8 cellular contexts compared by ENCODE assay signal in genomic region chr4:18593297-18594002, GRCh38.
A peak's percentile ranks its signal among the peaks of the same experiment; 100 is the strongest.
DNase-seq lines count a peak whose midpoint lies in the region; ATAC-seq and TF ChIP-seq lines count a peak whose summit lies in the region.

No MANE protein-coding gene starts in this region.

- H3K4me2 ChIP-seq in PC-3 (ENCODE audit: low read length), result peak overlapping the region; percentile 66

- H3K9me3 ChIP-seq in PC-3 (ENCODE audit: low read length) (no peaks in the 10 kb centered on the region), neutrophil (no peaks in the 10 kb centered on the region), upper lobe of left lung (no peaks in the 10 kb centered on the region)

- no peaks in the 10 kb centered on the region for H3K36me3 ChIP-seq in PC-3 (ENCODE audit: low read depth, low read length)
- no peaks in the 10 kb centered on the region for H3K36me3 ChIP-seq in neutrophil
- no peaks in the 10 kb centered on the region for H3K36me3 ChIP-seq in upper lobe of left lung

- POLR2A ChIA-PET in PC-3 (lab: Charles Lee; ENCODE audit: unreplicated experiment), result no interaction called here

- intact Hi-C loops in PC-3 (cut with micrococcal nuclease), result loop anchor here (1.0 to 10.0 kb wide), 3 partner anchors 659 to 1049 kb away; no protein-coding TSS in a partner anchor

- peak overlapping the region; percentile 59; the same call in 1 of the 2 replicates for H2AFZ ChIP-seq in PC-3 (ENCODE audit: low read length)

- H3K4me3 ChIP-seq in Jurkat, Clone E6-1 (ENCODE audit: low read length), result no peak overlapping the region
- H3K4me3 ChIP-seq in PC-3 (ENCODE audit: low read length), result no peak overlapping the region
- H3K4me3 ChIP-seq in neutrophil (ENCODE audit: low read depth in 1 of 2, low read length in 1 of 2), result no peak overlapping the region
- H3K4me3 ChIP-seq in upper lobe of left lung, result no peak overlapping the region

- TF ChIP-seq EP300 in upper lobe of left lung (IDR thresholded peaks at IDR 0.05), result no peak

- CTCF ChIA-PET in PC-3 (lab: Charles Lee), result interaction anchor here (0.6 kb wide), 1 partner anchor 98 kb away, joined by 3 read pairs; no protein-coding TSS in a partner anchor

- H3F3A ChIP-seq in PC-3 (ENCODE audit: low read length, unreplicated experiment), result no peaks in the 10 kb centered on the region

- WGBS in upper lobe of left lung, 2 donors, result 10 to 11% methylated on average over 11 to 12 of the region's 12 CpGs

- no TSS peak for BruUV-seq in PC-3 (replicated peaks; lab: Mats Ljungman, UMichigan)

- TF ChIP-seq CTCF in PC-3 (conservative IDR thresholded peaks at IDR 0.05; ENCODE audit: low read depth, low read length), result peak; percentile 80
- TF ChIP-seq CTCF in neutrophil (IDR thresholded peaks at IDR 0.05), result peak; percentile 13
- peak; percentile 34 to 76 (median 68) for TF ChIP-seq CTCF in upper lobe of left lung (IDR thresholded peaks at IDR 0.05)

- DNase-seq in EL (peak; percentile 62), PC-3 (peak; percentile 76), activated T-helper 1 cell treated with Interleukin-2 at 50 U/mL for 16 hours (ENCODE audit: low read depth) (peak; percentile 1), fibroblast of peridontal ligament (ENCODE audit: extremely low read depth) (peak; percentile 85), upper lobe of left lung (peak in 1 of 2 donors; percentile 24)
- peak; percentile 56 for DNase-seq in Jurkat, Clone E6-1 (ENCODE audit: low read depth, low spot score)

- no peaks in the 10 kb centered on the region for H4K20me1 ChIP-seq in PC-3 (ENCODE audit: low read length)

- no peak overlapping the region for H3K9ac ChIP-seq in PC-3 (ENCODE audit: low read length)

- H3K4me1 ChIP-seq in PC-3 (ENCODE audit: insufficient read depth, low read length) (no peaks in the 10 kb centered on the region), neutrophil (ENCODE audit: control insufficient read depth in 1 of 2, insufficient read depth in 1 of 2, low read depth in 1 of 2, low read length in 1 of 2) (no peaks in the 10 kb centered on the region), upper lobe of left lung (peaks cover 0 to 6% (median 0%) of the 10 kb centered on the region in 4 donors)

- H3K27ac ChIP-seq in PC-3 (ENCODE audit: low read length) (no peak overlapping the region), neutrophil (no peak overlapping the region), upper lobe of left lung (no peak overlapping the region)

- H3K9me2 ChIP-seq in PC-3 (replicated peaks; ENCODE audit: low read length), result no peaks in the 10 kb centered on the region

- H3K79me2 ChIP-seq in PC-3 (ENCODE audit: low read length), result no peaks in the 10 kb centered on the region

- H3K27me3 ChIP-seq in PC-3 (ENCODE audit: low read length) (peaks cover 14% of the 10 kb centered on the region), neutrophil (no peaks in the 10 kb centered on the region), upper lobe of left lung (no peaks in the 10 kb centered on the region)

- TF ChIP-seq POLR2A in upper lobe of left lung (IDR thresholded peaks at IDR 0.05), result no peak

- ATAC-seq in GM21576 (IDR thresholded peaks at IDR 0.05; ENCODE audit: unreplicated experiment) (peak; percentile 89), PC-3 (peak; percentile 55), upper lobe of left lung (ENCODE audit: low FRiP score in 2 of 2) (peak; percentile 63 to 76)

Comparison
In these comparisons a context has a peak if more than half of its experiments do, and no peak if none do; other contexts are left out.
1. CTCF ChIP-seq: peak in every context shown above with its lines; median percentile 80 in PC-3; 68 in upper lobe of left lung; 13 in neutrophil.